In genomic region chr15:91476861-91477260, GRCh38 we compare ENCODE assay signal across 1 cellular context.
A peak's percentile ranks its signal among the peaks of the same experiment; 100 is the strongest.
TF ChIP-seq lines count a peak whose summit lies in the region.

No MANE protein-coding gene starts in this region.

TF ChIP-seq in K562, 482 proteins besides CTCF, POLR2A, EP300 and RAD21 (continued from another document):
- TF ChIP-seq IRF1 (CRISPR knock-in tag; IDR thresholded peaks at IDR 0.05; ENCODE audit: borderline replicate concordance) = no peak
- TF ChIP-seq CTBP1 (IDR thresholded peaks at IDR 0.05; ENCODE audit: borderline replicate concordance) = peak; percentile 68; the same call in 1 of the 2 replicates
- peak; percentile 69 for TF ChIP-seq TCF3 (CRISPR knock-in tag; IDR thresholded peaks at IDR 0.05)
- TF ChIP-seq NFIC (IDR thresholded peaks at IDR 0.05) = peak; percentile 64
- no peak for TF ChIP-seq ESRRB (CRISPR knock-in tag; IDR thresholded peaks at IDR 0.05; ENCODE audit: borderline replicate concordance)
- peak in 1 of 2 experiments; percentile 24; a peak in 1 of 4 replicates for TF ChIP-seq FOXK2 (conservative IDR thresholded peaks at IDR 0.05 in 1 of 2, IDR thresholded peaks at IDR 0.05 in 1 of 2; ENCODE audit: low read depth in 2 of 2)
- no peak for TF ChIP-seq ZNF655 (CRISPR knock-in tag; IDR thresholded peaks at IDR 0.05)
- no peak for TF ChIP-seq PML (IDR thresholded peaks at IDR 0.05; ENCODE audit: low read length)
- peak; percentile 66 for TF ChIP-seq SMARCE1 (IDR thresholded peaks at IDR 0.05)
TF ChIP-seq in K562: peak in this region for 40.
